Comparison of ENCODE assay signal across 12 cellular contexts in genomic region chr13:114146629-114147028, GRCh38. TPM values are rescaled to one million over a fixed set of nuclear protein-coding genes. Genes with fewer than 3 reads are reported as not detected.
DNase-seq lines count a peak whose midpoint lies in the region; ATAC-seq and TF ChIP-seq lines count a peak whose summit lies in the region.
"Had no signal": no experiment of that assay in that cellular context is flagged by ENCODE, and none has a peak within 500 bp of the region (broad histone marks: within the 10 kb centered on the region; RNA-seq: fewer than 3 reads in every experiment).

No MANE protein-coding gene starts in this region.

- H3F3A ChIP-seq in DOHH2 (ENCODE audit: control insufficient read depth, insufficient read depth): 0 out of 2 replicates have a peak, but pooled peaks cover 4% of the 10 kb centered on the region

- intact Hi-C loops in Right ventricle myocardium superior (cut with DNase I): no loop called here

- H3K36me3 ChIP-seq in DOHH2 (ENCODE audit: control insufficient read depth, low read length): no peaks in the 10 kb centered on the region
- H3K36me3 ChIP-seq in HAP-1 (replicated peaks): no peaks in the 10 kb centered on the region
- H3K36me3 ChIP-seq: suprapubic skin had no signal

- in situ Hi-C loops in SK-MEL-5 (cut with HindIII; ENCODE audit: low pct_unique_long_range_greater_than_20kb, low sequenced_read_pairs): no loop called here
- in situ Hi-C loops in HAP-1 (cut with MboI; ENCODE audit: low sequenced_read_pairs): no loop called here

- H3K27ac ChIP-seq in DOHH2 (ENCODE audit: low read depth, low read length): no peak overlapping the region
- H3K27ac ChIP-seq: suprapubic skin had no signal

- DNase-seq in 8988T (peak; percentile 77), SK-MEL-5 (ENCODE audit: low read depth, low spot score) (peak; percentile 59), fibroblast of the aortic adventitia (ENCODE audit: low read depth) (no peak), HAP-1 (ENCODE audit: low spot score in 2 of 2) (no peak), NCI-H1436 treated with DMSO at 0.1 percent for 48 hours (lab: John Stamatoyannopoulos, UW) (no peak), NCI-H2029 (lab: John Stamatoyannopoulos, UW) (no peak), Right ventricle myocardium superior (no peak)
- DNase-seq: Karpas-422 had no signal

- peak; percentile 17 for TF ChIP-seq CTCF in DOHH2 (IDR thresholded peaks at IDR 0.05; ENCODE audit: low read depth, low read length, poor library complexity, severe bottlenecking)
- peak; percentile 37 for TF ChIP-seq CTCF in fibroblast of the aortic adventitia (IDR thresholded peaks at IDR 0.05; ENCODE audit: insufficient read depth, low read length)

- H3K79me2 ChIP-seq in DOHH2 (ENCODE audit: control insufficient read depth, low read length): no peaks in the 10 kb centered on the region

- H3K4me3 ChIP-seq in DOHH2 (ENCODE audit: low read length) (no peak overlapping the region), fibroblast of the aortic adventitia (ENCODE audit: low read depth, low read length) (no peak overlapping the region), HAP-1 (no peak overlapping the region)
- H3K4me3 ChIP-seq: suprapubic skin had no signal

- no peak for ATAC-seq in Right ventricle myocardium superior (ENCODE audit: poor library complexity)

- peaks cover 3% of the 10 kb centered on the region; the same call in 1 of the 2 replicates for H3K27me3 ChIP-seq in DOHH2 (ENCODE audit: control insufficient read depth, low read length)
- no peaks in the 10 kb centered on the region for H3K27me3 ChIP-seq in HAP-1 (ENCODE audit: low read depth)
- H3K27me3 ChIP-seq: suprapubic skin had no signal

- H3K9me3 ChIP-seq in DOHH2 (ENCODE audit: control insufficient read depth, insufficient read depth, low read length) (no peaks in the 10 kb centered on the region), HAP-1 (no peaks in the 10 kb centered on the region)
- H3K9me3 ChIP-seq: suprapubic skin had no signal

- H4K20me1 ChIP-seq in DOHH2 (ENCODE audit: control insufficient read depth, insufficient read depth, low read depth, low read length): no peaks in the 10 kb centered on the region

- H3K4me1 ChIP-seq in DOHH2 (ENCODE audit: control insufficient read depth, low read length) (peaks cover 50% of the 10 kb centered on the region), HAP-1 (no peaks in the 10 kb centered on the region)

- no peaks in the 10 kb centered on the region for H3K9me2 ChIP-seq in DOHH2 (replicated peaks; ENCODE audit: control insufficient read depth, low read length)

- no peak overlapping the region for H3K4me2 ChIP-seq in DOHH2 (ENCODE audit: low read length)

RNA-seq across cellular contexts. Expression of gene RASA3, which starts 14.2 kb away (rescaled TPM):
- 17.8 and 18.3 TPM in 2 replicates for total RNA-seq in SK-MEL-5 (2014; rRNA removed; shearing (Covaris generic))
- 26.2 and 34.9 TPM in 2 replicates for polyA plus RNA-seq in SK-MEL-5 (2015; cell fraction: cytosol; rRNA removed)
- polyA plus RNA-seq in SK-MEL-5 (2015; cell fraction: nucleus; rRNA removed): 36.2 and 44.3 TPM in 2 replicates
- 14.0 and 36.1 TPM in 2 replicates for total RNA-seq in fibroblast of the aortic adventitia (ENCODE audit: low replicate concordance)
- 11.2 TPM for total RNA-seq in Right ventricle myocardium superior

RNA-seq across cellular contexts. Expression of gene CFAP97D2, which starts 32.4 kb away (rescaled TPM):
- total RNA-seq in SK-MEL-5 (2014; rRNA removed; shearing (Covaris generic)): not detected in 2 replicates
- not detected in 2 replicates for polyA plus RNA-seq in SK-MEL-5 (2015; cell fraction: cytosol; rRNA removed)
- polyA plus RNA-seq in SK-MEL-5 (2015; cell fraction: nucleus; rRNA removed): not detected in 2 replicates
- not detected in 2 replicates for total RNA-seq in fibroblast of the aortic adventitia (ENCODE audit: low replicate concordance)
- not detected for total RNA-seq in Right ventricle myocardium superior
- total RNA-seq: bronchial epithelial cell, skeletal muscle tissue, suprapubic skin had no signal

Comparison
In these comparisons a context has a peak if more than half of its experiments do, and no peak if none do; other contexts are left out.
1. DNase-seq: peak in 8988T (single experiment) and SK-MEL-5 (single experiment); none in fibroblast of the aortic adventitia (single experiment), HAP-1 (0 of 2), NCI-H1436 treated with DMSO at 0.1 percent for 48 hours (single experiment), NCI-H2029 (single experiment) and Right ventricle myocardium superior (single experiment).